Comparison of ENCODE assay signal across 1 cellular context in the genomic region with DNA sequence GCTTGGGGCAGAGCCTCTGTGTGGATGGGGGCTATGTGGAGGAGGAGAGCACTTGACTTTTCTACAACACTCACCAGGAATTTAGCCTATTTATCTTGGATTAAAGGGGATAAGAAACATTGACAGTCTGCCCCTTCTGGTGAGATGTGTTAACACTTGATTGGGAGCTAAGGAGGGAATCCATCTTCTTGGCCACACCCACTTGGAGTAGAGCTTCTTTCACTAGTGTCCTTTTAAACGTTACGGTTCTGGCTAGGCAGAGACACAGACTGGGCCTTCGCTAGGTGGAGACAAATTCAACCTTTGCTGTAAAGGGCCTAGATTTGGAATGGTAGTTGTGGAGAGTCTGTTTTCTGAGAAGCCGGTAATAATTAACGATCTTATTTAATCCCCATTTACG.
TF ChIP-seq lines count a peak whose summit lies in the region.

No MANE protein-coding gene starts in this region.

TF ChIP-seq in H1, 55 proteins besides CTCF, POLR2A, EP300 and RAD21:
- TF ChIP-seq SP4 (IDR thresholded peaks at IDR 0.05; ENCODE audit: low read length): no peak
- TF ChIP-seq SIRT6 (IDR thresholded peaks at IDR 0.05; ENCODE audit: low read length): no peak
- TF ChIP-seq, protein P1, sequence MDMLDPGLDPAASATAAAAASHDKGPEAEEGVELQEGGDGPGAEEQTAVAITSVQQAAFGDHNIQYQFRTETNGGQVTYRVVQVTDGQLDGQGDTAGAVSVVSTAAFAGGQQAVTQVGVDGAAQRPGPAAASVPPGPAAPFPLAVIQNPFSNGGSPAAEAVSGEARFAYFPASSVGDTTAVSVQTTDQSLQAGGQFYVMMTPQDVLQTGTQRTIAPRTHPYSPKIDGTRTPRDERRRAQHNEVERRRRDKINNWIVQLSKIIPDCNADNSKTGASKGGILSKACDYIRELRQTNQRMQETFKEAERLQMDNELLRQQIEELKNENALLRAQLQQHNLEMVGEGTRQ (IDR thresholded peaks at IDR 0.05; ENCODE audit: low read length): no peak
- TF ChIP-seq YY1 (IDR thresholded peaks at IDR 0.05; ENCODE audit: low read depth, low read length): no peak
- no peak for TF ChIP-seq CBX5 (IDR thresholded peaks at IDR 0.05; ENCODE audit: low read depth, low read length)
- TF ChIP-seq TEAD4 (IDR thresholded peaks at IDR 0.05; ENCODE audit: low read depth, low read length): no peak
- no peak for TF ChIP-seq HDAC2 (IDR thresholded peaks at IDR 0.05; ENCODE audit: borderline replicate concordance in 1 of 2, low read depth in 2 of 2, low read length in 2 of 2)
- no peak for TF ChIP-seq ZNF274 (IDR thresholded peaks at IDR 0.05; ENCODE audit: borderline replicate concordance, extremely low read depth, low read length)
- no peak for TF ChIP-seq CHD1 (IDR thresholded peaks at IDR 0.05; ENCODE audit: low read depth, low read length)
- TF ChIP-seq NANOG (IDR thresholded peaks at IDR 0.05; ENCODE audit: insufficient read depth, low read depth, low read length, poor library complexity, severe bottlenecking): no peak
- TF ChIP-seq RXRA (IDR thresholded peaks at IDR 0.05; ENCODE audit: insufficient read depth, low read depth, low read length): no peak
- no peak for TF ChIP-seq POU5F1 (IDR thresholded peaks at IDR 0.05; ENCODE audit: low read depth, low read length)
- no peak for TF ChIP-seq KDM1A (IDR thresholded peaks at IDR 0.05; ENCODE audit: borderline replicate concordance, low read length)
- TF ChIP-seq GABPA (IDR thresholded peaks at IDR 0.05; ENCODE audit: borderline replicate concordance, insufficient read depth, low read length): no peak
- no peak for TF ChIP-seq CTBP2 (IDR thresholded peaks at IDR 0.05; ENCODE audit: borderline replicate concordance, insufficient read depth, insufficient read length, low read length)
